Comparison of ENCODE assay signal across 16 cellular contexts in the genomic region with DNA sequence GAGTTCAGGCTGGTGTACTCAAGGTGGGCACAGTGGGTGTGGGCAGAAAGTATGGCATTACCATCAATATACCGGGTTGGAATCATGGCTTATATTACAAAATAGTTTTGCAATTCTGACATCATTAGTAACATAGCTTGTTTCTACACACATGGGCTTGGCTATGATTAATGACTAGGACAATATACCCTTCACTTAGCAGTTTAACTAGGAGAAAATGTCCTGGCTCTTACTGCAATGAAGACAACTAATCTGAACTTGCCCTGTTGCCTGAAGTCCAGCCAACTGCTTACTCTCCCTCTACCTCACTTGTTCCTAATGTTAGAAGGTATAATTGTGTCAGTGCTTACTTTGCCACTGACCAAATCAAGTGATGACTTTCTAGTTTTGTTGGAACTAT.
DNase-seq lines count a peak whose midpoint lies in the region; ATAC-seq and TF ChIP-seq lines count a peak whose summit lies in the region.
"Had no signal": no experiment of that assay in that cellular context is flagged by ENCODE, and none has a peak within 500 bp of the region (broad histone marks: within the 10 kb centered on the region; RNA-seq: fewer than 3 reads in every experiment).

No MANE protein-coding gene starts in this region.

- no peaks in the 10 kb centered on the region for H3K36me3 Mint-ChIP-seq in H9 (ENCODE audit: insufficient read depth in 1 of 3, low read depth in 3 of 3)

- H3K4me3 ChIP-seq in right atrium auricular region (no peak overlapping the region), esophagus squamous epithelium (no peak overlapping the region), left ventricle myocardium inferior (no peak overlapping the region)
- H3K4me3 ChIP-seq: HAP-1 had no signal

- H3K36me3 ChIP-seq in right atrium auricular region (no peaks in the 10 kb centered on the region), esophagus squamous epithelium (no peaks in the 10 kb centered on the region), left ventricle myocardium inferior (no peaks in the 10 kb centered on the region)
- H3K36me3 ChIP-seq: HAP-1 had no signal

- H2BK15ac ChIP-seq in H9 (ENCODE audit: low read depth, low read length) = no peak overlapping the region

- no peak overlapping the region for H3K4me2 ChIP-seq in H9 (ENCODE audit: insufficient read depth, insufficient read length, low read length)

- no peak overlapping the region for H3K23ac ChIP-seq in H9 (ENCODE audit: insufficient read length, low read depth, low read length)

- H3K79me2 ChIP-seq in H9 (ENCODE audit: insufficient read depth, low read length) = no peaks in the 10 kb centered on the region

- intact Hi-C loops in Right ventricle myocardium superior (cut with DNase I) (no loop called here), esophagus squamous epithelium (cut with DNase I) (no loop called here), left ventricle myocardium inferior (cut with micrococcal nuclease) (no loop called here)

- WGBS in esophagus squamous epithelium, 2 donors = 33 to 60% methylated on average over 1 of the region's 1 CpG
- no CpG with 5 or more reads among the region's 1 CpG for WGBS in H9 (ENCODE audit: extremely low coverage, insufficient read length, low lambda C conversion rate)

- no peak for DNase-seq in Right ventricle myocardium superior
- DNase-seq in right atrium auricular region (ENCODE audit: low spot score) = no peak
- no peak for DNase-seq in esophagus squamous epithelium (lab: John Stamatoyannopoulos, UW)
- DNase-seq in left ventricle myocardium inferior = no peak
- DNase-seq in cortex of kidney (lab: John Stamatoyannopoulos, UW) = no peak
- no peak for DNase-seq in retina
- no peak for DNase-seq in H9
- DNase-seq: C1 segment of cervical spinal cord, EL, IMR-90, Kasumi-1, NCI-H1436 treated with DMSO at 0.1 percent for 48 hours, NCI-H526, RPMI8226 had no signal

- no peaks in the 10 kb centered on the region; a peak in 1 of 5 replicates for H3K9me3 Mint-ChIP-seq in H9

- ATAC-seq in Right ventricle myocardium superior (ENCODE audit: poor library complexity) = peak; percentile 84
- ATAC-seq in GM21786 (IDR thresholded peaks at IDR 0.05; ENCODE audit: unreplicated experiment) = no peak

- H4K8ac ChIP-seq in H9 (replicated peaks; ENCODE audit: insufficient read length, low read depth, low read length) = no peak overlapping the region

- H3K27me3 ChIP-seq in right atrium auricular region = no peaks in the 10 kb centered on the region
- no peaks in the 10 kb centered on the region for H3K27me3 ChIP-seq in esophagus squamous epithelium
- H3K27me3 ChIP-seq in left ventricle myocardium inferior (ENCODE audit: low read depth) = no peaks in the 10 kb centered on the region
- H3K27me3 ChIP-seq in H9 (ENCODE audit: insufficient read depth, low read length) = no peaks in the 10 kb centered on the region

- peaks cover 3 to 5% of the 10 kb centered on the region in 2 experiments; a peak in 2 of 4 replicates for H3K4me1 Mint-ChIP-seq in H9

- H3K9me3 ChIP-seq in right atrium auricular region = no peaks in the 10 kb centered on the region
- no peaks in the 10 kb centered on the region for H3K9me3 ChIP-seq in esophagus squamous epithelium
- H3K9me3 ChIP-seq in left ventricle myocardium inferior (replicated peaks) = no peaks in the 10 kb centered on the region
- no peaks in the 10 kb centered on the region for H3K9me3 ChIP-seq in H9 (ENCODE audit: control insufficient read depth, low read depth, low read length)
- H3K9me3 ChIP-seq: HAP-1 had no signal

- H3K27me3 Mint-ChIP-seq in H9 (ENCODE audit: low read depth) = no peaks in the 10 kb centered on the region

- H3K9ac ChIP-seq in H9 (ENCODE audit: extremely low read depth, insufficient read length, low read length) = no peak overlapping the region

- no peak overlapping the region for H3T11ph ChIP-seq in H9 (ENCODE audit: low read length)

- no peak overlapping the region for H3K56ac ChIP-seq in H9 (ENCODE audit: insufficient read length, low read depth, low read length)

- no peaks in the 10 kb centered on the region for H3K79me1 ChIP-seq in H9 (ENCODE audit: insufficient read depth, low read depth, low read length, poor library complexity, severe bottlenecking)

- no peaks in the 10 kb centered on the region for H4K20me1 ChIP-seq in H9 (ENCODE audit: control insufficient read depth, insufficient read depth, insufficient read length)

- no peak overlapping the region for H4K5ac ChIP-seq in H9 (ENCODE audit: insufficient read length, low read depth, low read length)

- H2AFZ ChIP-seq in H9 (ENCODE audit: low read length) = no peak overlapping the region

- no peak overlapping the region for H3K14ac ChIP-seq in H9 (ENCODE audit: insufficient read depth, low read length)

- H3K23me2 ChIP-seq in H9 (ENCODE audit: insufficient read length, low read depth, low read length, poor library complexity, severe bottlenecking) = no peaks in the 10 kb centered on the region

- no peak overlapping the region for H2BK20ac ChIP-seq in H9 (ENCODE audit: low read depth, low read length, poor library complexity, severe bottlenecking)

- H2BK120ac ChIP-seq in H9 (ENCODE audit: low read depth, low read length, poor library complexity, severe bottlenecking) = no peak overlapping the region

- H3K27ac Mint-ChIP-seq in H9 = no peak overlapping the region

- no peak overlapping the region for H3K4ac ChIP-seq in H9 (ENCODE audit: low read depth, low read length)

- H3K4me3 Mint-ChIP-seq in H9 = no peak overlapping the region

- no peak for TF ChIP-seq POLR2A in esophagus squamous epithelium (IDR thresholded peaks at IDR 0.05)

- no peak overlapping the region for H2AK5ac ChIP-seq in H9 (ENCODE audit: insufficient read length, low read length)

- H4K91ac ChIP-seq in H9 (ENCODE audit: insufficient read length, low read depth, low read length) = no peak overlapping the region

- no peak overlapping the region for H3K18ac ChIP-seq in H9 (ENCODE audit: insufficient read length, low read depth, low read length)

- H3K4me1 ChIP-seq in right atrium auricular region = no peaks in the 10 kb centered on the region
- H3K4me1 ChIP-seq in esophagus squamous epithelium = peaks cover 0 to 26% (median 0%) of the 10 kb centered on the region in 3 donors
- peaks cover 20% of the 10 kb centered on the region for H3K4me1 ChIP-seq in left ventricle myocardium inferior
- no peaks in the 10 kb centered on the region for H3K4me1 ChIP-seq in H9 (ENCODE audit: insufficient read depth, low read length)
- H3K4me1 ChIP-seq: HAP-1 had no signal

- H2BK5ac ChIP-seq in H9 (ENCODE audit: insufficient read length, low read length) = no peak overlapping the region

- H3K27ac ChIP-seq in right atrium auricular region (peak overlapping the region in 1 of 2 donors; percentile 48), esophagus squamous epithelium (peak overlapping the region in 3 of 4 donors; percentile 40 to 70 (median 55)), left ventricle myocardium inferior (replicated peaks) (peak overlapping the region; percentile 51), H9 (ENCODE audit: insufficient read length, low read depth, low read length) (no peak overlapping the region)

- TF ChIP-seq CTCF in right atrium auricular region (IDR thresholded peaks at IDR 0.05) (no peak), esophagus squamous epithelium (IDR thresholded peaks at IDR 0.05) (no peak), left ventricle myocardium inferior (IDR thresholded peaks at IDR 0.05; ENCODE audit: borderline replicate concordance) (no peak), H9 (conservative IDR thresholded peaks at IDR 0.05) (no peak)

- no peak overlapping the region for H2BK12ac ChIP-seq in H9 (ENCODE audit: insufficient read length, low read depth, low read length)
